Comparison of ENCODE assay signal across 8 cellular contexts in the genomic region with DNA sequence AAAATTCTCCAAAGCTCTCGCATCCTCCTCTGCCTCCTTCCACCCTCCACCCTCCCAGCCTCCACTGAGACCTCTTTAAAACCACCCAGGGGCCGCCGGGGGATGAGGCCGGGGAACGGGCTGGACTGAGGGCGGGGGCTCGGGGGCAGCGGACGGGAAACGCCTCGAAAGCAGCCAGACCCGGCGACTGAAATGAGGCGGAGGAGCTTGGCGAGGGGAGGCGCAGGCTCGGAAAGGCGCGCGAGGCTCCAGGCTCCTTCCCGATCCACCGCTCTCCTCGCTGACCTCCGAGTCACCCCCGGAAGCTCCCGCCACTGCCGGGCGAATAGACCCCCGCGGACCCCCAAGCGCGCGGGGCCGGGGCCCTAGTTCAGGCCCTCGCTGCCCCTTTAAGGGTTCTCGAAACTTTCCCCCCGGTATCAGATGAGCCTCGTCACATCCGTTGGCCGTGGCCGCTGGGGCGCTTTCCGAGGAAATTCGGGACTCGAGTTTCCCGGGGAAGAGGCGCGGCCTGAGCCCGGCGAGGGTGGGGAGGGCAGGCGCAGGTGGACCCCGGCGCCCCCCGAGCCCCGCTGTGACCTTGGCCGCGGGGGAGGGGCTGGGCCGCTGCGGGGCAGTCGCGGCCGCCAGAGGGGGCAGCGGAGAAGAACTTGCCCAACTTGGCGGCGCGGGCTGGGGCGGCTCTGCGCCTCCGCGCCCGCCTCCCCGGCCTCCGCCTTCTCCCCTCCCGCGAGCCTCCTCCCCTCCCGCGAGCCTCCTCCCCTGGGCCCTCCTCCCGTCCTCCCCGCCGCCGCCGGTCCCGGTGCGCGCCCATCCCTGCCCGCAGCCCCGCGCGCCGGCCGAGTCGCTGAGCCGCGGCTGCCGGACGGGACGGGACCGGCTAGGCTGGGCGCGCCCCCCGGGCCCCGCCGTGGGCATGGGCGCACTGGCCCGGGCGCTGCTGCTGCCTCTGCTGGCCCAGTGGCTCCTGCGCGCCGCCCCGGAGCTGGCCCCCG. TPM values are rescaled to one million over a fixed set of nuclear protein-coding genes. Genes with fewer than 3 reads are reported as not detected.
DNase-seq lines count a peak whose midpoint lies in the region; ATAC-seq, FAIRE-seq and TF ChIP-seq lines count a peak whose summit lies in the region.

A gene (plus strand): TSS at position 813 of the 995 bp plus-strand sequence. CDS start 104 bp downstream, at position 917.

- no peaks in the 10 kb centered on the region for H3K27me3 ChIP-seq in Caco-2 (replicated peaks; ENCODE audit: control insufficient read depth, insufficient read depth, low read length)
- H3K27me3 ChIP-seq in upper lobe of right lung: no peaks in the 10 kb centered on the region

- ATAC-seq in upper lobe of right lung (peak; percentile 92), HG03025 (IDR thresholded peaks at IDR 0.05; ENCODE audit: low FRiP score, unreplicated experiment) (no peak)

- no peaks in the 10 kb centered on the region for H3K9me3 Mint-ChIP-seq in Caco-2 (ENCODE audit: unreplicated experiment)
- no peaks in the 10 kb centered on the region for H3K9me3 Mint-ChIP-seq in activated naive CD8-positive, alpha-beta T cell treated with anti-CD3 and anti-CD28 coated beads for 36 hours
- peaks cover 5% of the 10 kb centered on the region for H3K9me3 Mint-ChIP-seq in glutamatergic neuron (ENCODE audit: unreplicated experiment)

- FAIRE-seq in H54 (lab: Jason Lieb, UNC): no peak

- peak; percentile 57 to 76 for DNase-seq in Caco-2
- DNase-seq in H54 (ENCODE audit: insufficient read length, low spot score): peak; percentile 80
- DNase-seq in NOMO-1 treated with dmso at 0.1 percent for 144 hours (lab: John Stamatoyannopoulos, UW; ENCODE audit: unreplicated experiment): peak; percentile 57
- peak; percentile 60 for DNase-seq in activated naive CD8-positive, alpha-beta T cell treated with anti-CD3 and anti-CD28 coated beads for 36 hours
- peak; percentile 59 for DNase-seq in glutamatergic neuron
- DNase-seq in occipital lobe (lab: John Stamatoyannopoulos, UW): peak; percentile 51
- peak; percentile 90 for DNase-seq in upper lobe of right lung

- H3K27me3 Mint-ChIP-seq in Caco-2 (ENCODE audit: insufficient read depth, unreplicated experiment): peaks cover 5% of the 10 kb centered on the region
- H3K27me3 Mint-ChIP-seq in activated naive CD8-positive, alpha-beta T cell treated with anti-CD3 and anti-CD28 coated beads for 36 hours: peaks cover 67% of the 10 kb centered on the region
- peaks cover 19% of the 10 kb centered on the region for H3K27me3 Mint-ChIP-seq in glutamatergic neuron (ENCODE audit: unreplicated experiment)

- H3K4me1 Mint-ChIP-seq in Caco-2 (ENCODE audit: low read depth, unreplicated experiment) (peaks cover 6% of the 10 kb centered on the region), glutamatergic neuron (ENCODE audit: low read depth, unreplicated experiment) (peaks cover 2% of the 10 kb centered on the region)
- H3K4me1 Mint-ChIP-seq in activated naive CD8-positive, alpha-beta T cell treated with anti-CD3 and anti-CD28 coated beads for 36 hours: peaks cover 5% of the 10 kb centered on the region

- TF ChIP-seq CTCF in Caco-2 (IDR thresholded peaks at IDR 0.05; ENCODE audit: insufficient read depth in 1 of 2, low read depth in 1 of 2, low read length in 1 of 2, severe bottlenecking in 1 of 2, unreplicated experiment in 1 of 2) (peak; percentile 42 to 70), glutamatergic neuron (IDR thresholded peaks at IDR 0.05; ENCODE audit: partially characterized antibody, unreplicated experiment) (peak; percentile 54), upper lobe of right lung (IDR thresholded peaks at IDR 0.05) (peak; percentile 56)

- H3K4me3 Mint-ChIP-seq in Caco-2 (ENCODE audit: unreplicated experiment) (peak within 1 kb of the TSS; percentile 81), glutamatergic neuron (ENCODE audit: unreplicated experiment) (peak within 1 kb of the TSS; percentile 55)
- peak within 1 kb of the TSS; percentile 67 for H3K4me3 Mint-ChIP-seq in activated naive CD8-positive, alpha-beta T cell treated with anti-CD3 and anti-CD28 coated beads for 36 hours

- H3K4me3 ChIP-seq in Caco-2 (ENCODE audit: low read depth, low read length): peak within 1 kb of the TSS; percentile 51
- H3K4me3 ChIP-seq in upper lobe of right lung: peak within 1 kb of the TSS; percentile 73

- BruUV-seq in Caco-2 (replicated peaks; lab: Mats Ljungman, UMichigan): no TSS peak

- H3K36me3 ChIP-seq in Caco-2 (ENCODE audit: control insufficient read depth, insufficient read depth, low read length) (no peaks in the 10 kb centered on the region), upper lobe of right lung (no peaks in the 10 kb centered on the region)

- peak within 1 kb of the TSS; percentile 90 for H3K27ac ChIP-seq in upper lobe of right lung

- peak; percentile 61; the same call in 1 of the 2 replicates for TF ChIP-seq POLR2A in H54 (IDR thresholded peaks at IDR 0.05; ENCODE audit: low read depth, low read length)

- POLR2A ChIA-PET in Caco-2 (lab: Charles Lee): no interaction called here

- no peaks in the 10 kb centered on the region for H3K4me1 ChIP-seq in Caco-2
- peaks cover 9% of the 10 kb centered on the region for H3K4me1 ChIP-seq in upper lobe of right lung

- CTCF ChIA-PET in Caco-2 (lab: Charles Lee): no interaction called here

- no peak within 1 kb of the TSS for H3K27ac Mint-ChIP-seq in Caco-2 (ENCODE audit: unreplicated experiment)
- no peak within 1 kb of the TSS for H3K27ac Mint-ChIP-seq in activated naive CD8-positive, alpha-beta T cell treated with anti-CD3 and anti-CD28 coated beads for 36 hours
- H3K27ac Mint-ChIP-seq in glutamatergic neuron (ENCODE audit: unreplicated experiment): no peak within 1 kb of the TSS

- H3K36me3 Mint-ChIP-seq in Caco-2 (ENCODE audit: insufficient read depth, unreplicated experiment): no peaks in the 10 kb centered on the region
- no peaks in the 10 kb centered on the region for H3K36me3 Mint-ChIP-seq in activated naive CD8-positive, alpha-beta T cell treated with anti-CD3 and anti-CD28 coated beads for 36 hours
- H3K36me3 Mint-ChIP-seq in glutamatergic neuron (ENCODE audit: unreplicated experiment): no peaks in the 10 kb centered on the region

- H3K9me3 ChIP-seq in Caco-2 (no peaks in the 10 kb centered on the region), upper lobe of right lung (no peaks in the 10 kb centered on the region)

- intact Hi-C loops in Caco-2 (cut with micrococcal nuclease; ENCODE audit: unreplicated experiment) (no loop called here), upper lobe of right lung (cut with DNase I) (no loop called here)

RNA-seq across cellular contexts. Expression of the gene that starts here (rescaled TPM):
- 8.8 and 10.1 TPM in 2 replicates for total RNA-seq in Caco-2 (2022)
- 1 to 10 TPM; 1.8 to 2.0 TPM for total RNA-seq in activated naive CD8-positive, alpha-beta T cell treated with anti-CD3 and anti-CD28 coated beads for 36 hours
- not detected for total RNA-seq in glutamatergic neuron (ENCODE audit: unreplicated experiment)
- total RNA-seq in occipital lobe: 8.6 TPM
- 20.9 TPM for total RNA-seq in upper lobe of right lung

Comparison
In these comparisons a context has a peak if more than half of its experiments do, and no peak if none do; other contexts are left out.
1. Peak in DNase-seq in glutamatergic neuron; RNA of the gene not detected or under 1 TPM.